ENCODE assay signal across 1 cellular context in the genomic region with DNA sequence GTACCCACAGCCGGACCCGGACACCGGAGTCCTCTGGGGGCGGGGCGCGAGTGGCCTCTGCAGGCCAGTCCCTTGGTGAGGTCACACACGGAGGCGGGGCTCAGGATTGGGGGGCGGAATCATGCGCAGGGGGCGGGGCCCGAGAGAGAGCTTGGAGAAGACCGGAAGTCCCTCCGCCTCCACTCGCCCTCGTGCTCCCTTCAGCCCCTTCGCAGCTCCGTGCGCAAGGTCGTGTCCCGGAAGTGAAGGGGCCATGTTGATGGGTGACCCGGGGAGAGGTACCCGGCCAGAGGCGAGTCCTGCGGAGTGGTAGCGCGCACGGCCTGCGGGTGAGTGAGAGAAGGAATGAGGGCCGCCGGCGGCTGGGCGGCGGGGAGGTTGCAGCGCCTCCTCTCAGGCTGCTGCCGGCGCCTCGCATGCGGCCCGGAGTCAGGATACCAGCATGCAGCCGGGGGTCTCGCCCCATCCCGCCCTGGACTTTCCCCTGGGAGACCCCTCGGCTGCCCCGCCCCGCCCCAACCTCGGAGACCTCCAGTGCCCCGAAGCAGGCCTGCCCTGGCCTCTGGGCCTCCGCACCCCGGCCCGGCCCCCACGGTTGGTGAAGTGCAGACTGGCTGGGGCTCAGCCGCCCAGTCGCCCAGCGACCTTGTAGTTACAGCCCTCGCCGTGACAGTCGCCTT.
TF ChIP-seq lines count a peak whose summit lies in the region.

MIEF1 (plus strand) TSS at position 182 of the 680 bp plus-strand sequence. CDS start 9,005 bp downstream, outside the sequence.

TF ChIP-seq in K562, 482 proteins besides CTCF, POLR2A, EP300 and RAD21 (continued from another document and continues in another):
- TF ChIP-seq, protein P1, sequence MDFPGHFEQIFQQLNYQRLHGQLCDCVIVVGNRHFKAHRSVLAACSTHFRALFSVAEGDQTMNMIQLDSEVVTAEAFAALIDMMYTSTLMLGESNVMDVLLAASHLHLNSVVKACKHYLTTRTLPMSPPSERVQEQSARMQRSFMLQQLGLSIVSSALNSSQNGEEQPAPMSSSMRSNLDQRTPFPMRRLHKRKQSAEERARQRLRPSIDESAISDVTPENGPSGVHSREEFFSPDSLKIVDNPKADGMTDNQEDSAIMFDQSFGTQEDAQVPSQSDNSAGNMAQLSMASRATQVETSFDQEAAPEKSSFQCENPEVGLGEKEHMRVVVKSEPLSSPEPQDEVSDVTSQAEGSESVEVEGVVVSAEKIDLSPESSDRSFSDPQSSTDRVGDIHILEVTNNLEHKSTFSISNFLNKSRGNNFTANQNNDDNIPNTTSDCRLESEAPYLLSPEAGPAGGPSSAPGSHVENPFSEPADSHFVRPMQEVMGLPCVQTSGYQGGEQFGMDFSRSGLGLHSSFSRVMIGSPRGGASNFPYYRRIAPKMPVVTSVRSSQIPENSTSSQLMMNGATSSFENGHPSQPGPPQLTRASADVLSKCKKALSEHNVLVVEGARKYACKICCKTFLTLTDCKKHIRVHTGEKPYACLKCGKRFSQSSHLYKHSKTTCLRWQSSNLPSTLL (IDR thresholded peaks at IDR 0.05) = no peak
- no peak for TF ChIP-seq PREB (CRISPR knock-in tag; IDR thresholded peaks at IDR 0.05)
- TF ChIP-seq ETV1 (tag; conservative IDR thresholded peaks at IDR 0.05; ENCODE audit: low read depth) = peak; percentile 59
- TF ChIP-seq HMGN3 (IDR thresholded peaks at IDR 0.05; ENCODE audit: borderline replicate concordance, extremely low read depth, insufficient read length, low read depth, low read length) = peak; percentile 19
- no peak for TF ChIP-seq ZSCAN29 (IDR thresholded peaks at IDR 0.05)
- TF ChIP-seq, protein P2, sequence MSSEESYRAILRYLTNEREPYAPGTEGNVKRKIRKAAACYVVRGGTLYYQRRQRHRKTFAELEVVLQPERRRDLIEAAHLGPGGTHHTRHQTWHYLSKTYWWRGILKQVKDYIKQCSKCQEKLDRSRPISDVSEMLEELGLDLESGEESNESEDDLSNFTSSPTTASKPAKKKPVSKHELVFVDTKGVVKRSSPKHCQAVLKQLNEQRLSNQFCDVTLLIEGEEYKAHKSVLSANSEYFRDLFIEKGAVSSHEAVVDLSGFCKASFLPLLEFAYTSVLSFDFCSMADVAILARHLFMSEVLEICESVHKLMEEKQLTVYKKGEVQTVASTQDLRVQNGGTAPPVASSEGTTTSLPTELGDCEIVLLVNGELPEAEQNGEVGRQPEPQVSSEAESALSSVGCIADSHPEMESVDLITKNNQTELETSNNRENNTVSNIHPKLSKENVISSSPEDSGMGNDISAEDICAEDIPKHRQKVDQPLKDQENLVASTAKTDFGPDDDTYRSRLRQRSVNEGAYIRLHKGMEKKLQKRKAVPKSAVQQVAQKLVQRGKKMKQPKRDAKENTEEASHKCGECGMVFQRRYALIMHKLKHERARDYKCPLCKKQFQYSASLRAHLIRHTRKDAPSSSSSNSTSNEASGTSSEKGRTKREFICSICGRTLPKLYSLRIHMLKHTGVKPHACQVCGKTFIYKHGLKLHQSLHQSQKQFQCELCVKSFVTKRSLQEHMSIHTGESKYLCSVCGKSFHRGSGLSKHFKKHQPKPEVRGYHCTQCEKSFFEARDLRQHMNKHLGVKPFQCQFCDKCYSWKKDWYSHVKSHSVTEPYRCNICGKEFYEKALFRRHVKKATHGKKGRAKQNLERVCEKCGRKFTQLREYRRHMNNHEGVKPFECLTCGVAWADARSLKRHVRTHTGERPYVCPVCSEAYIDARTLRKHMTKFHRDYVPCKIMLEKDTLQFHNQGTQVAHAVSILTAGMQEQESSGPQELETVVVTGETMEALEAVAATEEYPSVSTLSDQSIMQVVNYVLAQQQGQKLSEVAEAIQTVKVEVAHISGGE (CRISPR knock-in tag; IDR thresholded peaks at IDR 0.05) = peak in 2 of 3 experiments; percentile 63 to 92; a peak in 4 of 6 replicates
- no peak for TF ChIP-seq ATF1 (CRISPR knock-in tag; IDR thresholded peaks at IDR 0.05)
- peak; percentile 64; the same call in 1 of the 2 replicates for TF ChIP-seq ATF1 (tag; IDR thresholded peaks at IDR 0.05)
- peak; percentile 33; the same call in 1 of the 2 replicates for TF ChIP-seq ELF2 (CRISPR knock-in tag; IDR thresholded peaks at IDR 0.05)
- TF ChIP-seq MAZ (CRISPR knock-in tag; conservative IDR thresholded peaks at IDR 0.05 in 1 of 2, IDR thresholded peaks at IDR 0.05 in 1 of 2) = peak; percentile 75 to 94; a peak in 3 of 4 replicates
- TF ChIP-seq NKRF (IDR thresholded peaks at IDR 0.05; ENCODE audit: borderline replicate concordance) = peak; percentile 90; the same call in 1 of the 2 replicates
- TF ChIP-seq CCNT2 (IDR thresholded peaks at IDR 0.05; ENCODE audit: borderline replicate concordance, extremely low read depth, insufficient read length, low read depth, low read length) = peak; percentile 36
- TF ChIP-seq, protein P3, sequence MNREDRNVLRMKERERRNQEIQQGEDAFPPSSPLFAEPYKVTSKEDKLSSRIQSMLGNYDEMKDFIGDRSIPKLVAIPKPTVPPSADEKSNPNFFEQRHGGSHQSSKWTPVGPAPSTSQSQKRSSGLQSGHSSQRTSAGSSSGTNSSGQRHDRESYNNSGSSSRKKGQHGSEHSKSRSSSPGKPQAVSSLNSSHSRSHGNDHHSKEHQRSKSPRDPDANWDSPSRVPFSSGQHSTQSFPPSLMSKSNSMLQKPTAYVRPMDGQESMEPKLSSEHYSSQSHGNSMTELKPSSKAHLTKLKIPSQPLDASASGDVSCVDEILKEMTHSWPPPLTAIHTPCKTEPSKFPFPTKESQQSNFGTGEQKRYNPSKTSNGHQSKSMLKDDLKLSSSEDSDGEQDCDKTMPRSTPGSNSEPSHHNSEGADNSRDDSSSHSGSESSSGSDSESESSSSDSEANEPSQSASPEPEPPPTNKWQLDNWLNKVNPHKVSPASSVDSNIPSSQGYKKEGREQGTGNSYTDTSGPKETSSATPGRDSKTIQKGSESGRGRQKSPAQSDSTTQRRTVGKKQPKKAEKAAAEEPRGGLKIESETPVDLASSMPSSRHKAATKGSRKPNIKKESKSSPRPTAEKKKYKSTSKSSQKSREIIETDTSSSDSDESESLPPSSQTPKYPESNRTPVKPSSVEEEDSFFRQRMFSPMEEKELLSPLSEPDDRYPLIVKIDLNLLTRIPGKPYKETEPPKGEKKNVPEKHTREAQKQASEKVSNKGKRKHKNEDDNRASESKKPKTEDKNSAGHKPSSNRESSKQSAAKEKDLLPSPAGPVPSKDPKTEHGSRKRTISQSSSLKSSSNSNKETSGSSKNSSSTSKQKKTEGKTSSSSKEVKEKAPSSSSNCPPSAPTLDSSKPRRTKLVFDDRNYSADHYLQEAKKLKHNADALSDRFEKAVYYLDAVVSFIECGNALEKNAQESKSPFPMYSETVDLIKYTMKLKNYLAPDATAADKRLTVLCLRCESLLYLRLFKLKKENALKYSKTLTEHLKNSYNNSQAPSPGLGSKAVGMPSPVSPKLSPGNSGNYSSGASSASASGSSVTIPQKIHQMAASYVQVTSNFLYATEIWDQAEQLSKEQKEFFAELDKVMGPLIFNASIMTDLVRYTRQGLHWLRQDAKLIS (CRISPR knock-in tag; IDR thresholded peaks at IDR 0.05) = no peak
- no peak for TF ChIP-seq IRF2 (CRISPR knock-in tag; IDR thresholded peaks at IDR 0.05)
- peak; percentile 68 for TF ChIP-seq EGR1 (conservative IDR thresholded peaks at IDR 0.05)
- peak; percentile 85 to 91; a peak in 3 of 4 replicates for TF ChIP-seq FOXK2 (conservative IDR thresholded peaks at IDR 0.05 in 1 of 2, IDR thresholded peaks at IDR 0.05 in 1 of 2; ENCODE audit: low read depth in 2 of 2)
- peak in 1 of 2 experiments; percentile 70; a peak in 1 of 4 replicates for TF ChIP-seq KDM4B (IDR thresholded peaks at IDR 0.05; ENCODE audit: borderline replicate concordance in 2 of 2, low read depth in 1 of 2)
- TF ChIP-seq KLF13 (tag; IDR thresholded peaks at IDR 0.05; ENCODE audit: borderline replicate concordance, low read depth) = peak; percentile 57; the same call in 1 of the 2 replicates
- TF ChIP-seq, protein P4, sequence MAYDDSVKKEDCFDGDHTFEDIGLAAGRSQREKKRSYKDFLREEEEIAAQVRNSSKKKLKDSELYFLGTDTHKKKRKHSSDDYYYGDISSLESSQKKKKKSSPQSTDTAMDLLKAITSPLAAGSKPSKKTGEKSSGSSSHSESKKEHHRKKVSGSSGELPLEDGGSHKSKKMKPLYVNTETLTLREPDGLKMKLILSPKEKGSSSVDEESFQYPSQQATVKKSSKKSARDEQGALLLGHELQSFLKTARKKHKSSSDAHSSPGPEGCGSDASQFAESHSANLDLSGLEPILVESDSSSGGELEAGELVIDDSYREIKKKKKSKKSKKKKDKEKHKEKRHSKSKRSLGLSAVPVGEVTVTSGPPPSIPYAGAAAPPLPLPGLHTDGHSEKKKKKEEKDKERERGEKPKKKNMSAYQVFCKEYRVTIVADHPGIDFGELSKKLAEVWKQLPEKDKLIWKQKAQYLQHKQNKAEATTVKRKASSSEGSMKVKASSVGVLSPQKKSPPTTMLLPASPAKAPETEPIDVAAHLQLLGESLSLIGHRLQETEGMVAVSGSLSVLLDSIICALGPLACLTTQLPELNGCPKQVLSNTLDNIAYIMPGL (CRISPR knock-in tag; IDR thresholded peaks at IDR 0.05) = no peak
- TF ChIP-seq ZNF384 (IDR thresholded peaks at IDR 0.05; ENCODE audit: low read depth, low read length) = no peak
- peak; percentile 98 for TF ChIP-seq ESRRA (IDR thresholded peaks at IDR 0.05; ENCODE audit: borderline replicate concordance, low read depth)
- no peak for TF ChIP-seq ZNF324 (CRISPR knock-in tag; IDR thresholded peaks at IDR 0.05)
- peak; percentile 62 for TF ChIP-seq POLR2B (IDR thresholded peaks at IDR 0.05; ENCODE audit: low read depth, partially characterized antibody)
- TF ChIP-seq, protein P5, sequence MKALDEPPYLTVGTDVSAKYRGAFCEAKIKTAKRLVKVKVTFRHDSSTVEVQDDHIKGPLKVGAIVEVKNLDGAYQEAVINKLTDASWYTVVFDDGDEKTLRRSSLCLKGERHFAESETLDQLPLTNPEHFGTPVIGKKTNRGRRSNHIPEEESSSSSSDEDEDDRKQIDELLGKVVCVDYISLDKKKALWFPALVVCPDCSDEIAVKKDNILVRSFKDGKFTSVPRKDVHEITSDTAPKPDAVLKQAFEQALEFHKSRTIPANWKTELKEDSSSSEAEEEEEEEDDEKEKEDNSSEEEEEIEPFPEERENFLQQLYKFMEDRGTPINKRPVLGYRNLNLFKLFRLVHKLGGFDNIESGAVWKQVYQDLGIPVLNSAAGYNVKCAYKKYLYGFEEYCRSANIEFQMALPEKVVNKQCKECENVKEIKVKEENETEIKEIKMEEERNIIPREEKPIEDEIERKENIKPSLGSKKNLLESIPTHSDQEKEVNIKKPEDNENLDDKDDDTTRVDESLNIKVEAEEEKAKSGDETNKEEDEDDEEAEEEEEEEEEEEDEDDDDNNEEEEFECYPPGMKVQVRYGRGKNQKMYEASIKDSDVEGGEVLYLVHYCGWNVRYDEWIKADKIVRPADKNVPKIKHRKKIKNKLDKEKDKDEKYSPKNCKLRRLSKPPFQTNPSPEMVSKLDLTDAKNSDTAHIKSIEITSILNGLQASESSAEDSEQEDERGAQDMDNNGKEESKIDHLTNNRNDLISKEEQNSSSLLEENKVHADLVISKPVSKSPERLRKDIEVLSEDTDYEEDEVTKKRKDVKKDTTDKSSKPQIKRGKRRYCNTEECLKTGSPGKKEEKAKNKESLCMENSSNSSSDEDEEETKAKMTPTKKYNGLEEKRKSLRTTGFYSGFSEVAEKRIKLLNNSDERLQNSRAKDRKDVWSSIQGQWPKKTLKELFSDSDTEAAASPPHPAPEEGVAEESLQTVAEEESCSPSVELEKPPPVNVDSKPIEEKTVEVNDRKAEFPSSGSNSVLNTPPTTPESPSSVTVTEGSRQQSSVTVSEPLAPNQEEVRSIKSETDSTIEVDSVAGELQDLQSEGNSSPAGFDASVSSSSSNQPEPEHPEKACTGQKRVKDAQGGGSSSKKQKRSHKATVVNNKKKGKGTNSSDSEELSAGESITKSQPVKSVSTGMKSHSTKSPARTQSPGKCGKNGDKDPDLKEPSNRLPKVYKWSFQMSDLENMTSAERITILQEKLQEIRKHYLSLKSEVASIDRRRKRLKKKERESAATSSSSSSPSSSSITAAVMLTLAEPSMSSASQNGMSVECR (CRISPR knock-in tag; IDR thresholded peaks at IDR 0.05) = peak; percentile 74; the same call in 1 of the 2 replicates
- TF ChIP-seq HNRNPH1 (optimal IDR thresholded peaks at IDR 0.05; ENCODE audit: low read depth, low read length) = no peak
- TF ChIP-seq ZNF695 (CRISPR knock-in tag; IDR thresholded peaks at IDR 0.05) = no peak
- peak; percentile 75; the same call in 1 of the 2 replicates for TF ChIP-seq SP1 (CRISPR knock-in tag; IDR thresholded peaks at IDR 0.05)
- TF ChIP-seq ZFX (CRISPR knock-in tag; IDR thresholded peaks at IDR 0.05) = peak; percentile 55; the same call in 1 of the 2 replicates
- no peak for TF ChIP-seq HDAC3 (IDR thresholded peaks at IDR 0.05; ENCODE audit: borderline replicate concordance, partially characterized antibody)
- TF ChIP-seq NCOA1 (IDR thresholded peaks at IDR 0.05; ENCODE audit: low read depth) = peak; percentile 29; the same call in 1 of the 2 replicates
- peak; percentile 23; the same call in 1 of the 2 replicates for TF ChIP-seq MITF (IDR thresholded peaks at IDR 0.05)
